1 cellular context compared by ENCODE assay signal in genomic region chr6:42166444-42167141, GRCh38.
TF ChIP-seq lines count a peak whose summit lies in the region.

No MANE protein-coding gene starts in this region.

TF ChIP-seq in GM12878, 131 proteins besides CTCF, POLR2A, EP300 and RAD21:
- peak; percentile 21; the same call in 1 of the 2 replicates for TF ChIP-seq RUNX3 (IDR thresholded peaks at IDR 0.05; ENCODE audit: low read length)
- no peak for TF ChIP-seq SIX5 (IDR thresholded peaks at IDR 0.05; ENCODE audit: low read depth, low read length, severe bottlenecking)
- TF ChIP-seq EED (IDR thresholded peaks at IDR 0.05; ENCODE audit: low read depth): no peak
- peak; percentile 73; the same call in 1 of the 2 replicates for TF ChIP-seq SMC3 (IDR thresholded peaks at IDR 0.05; ENCODE audit: borderline replicate concordance, low read length)
- no peak for TF ChIP-seq NBN (IDR thresholded peaks at IDR 0.05)
- no peak for TF ChIP-seq YBX1 (IDR thresholded peaks at IDR 0.05)
- peak; percentile 78; the same call in 1 of the 2 replicates for TF ChIP-seq YY1 (IDR thresholded peaks at IDR 0.05; ENCODE audit: low read depth, low read length)
- no peak for TF ChIP-seq CHD4 (IDR thresholded peaks at IDR 0.05)
- TF ChIP-seq CBX3 (IDR thresholded peaks at IDR 0.05; ENCODE audit: borderline replicate concordance, low read depth): no peak
- no peak for TF ChIP-seq JUND (IDR thresholded peaks at IDR 0.05; ENCODE audit: low read depth, low read length)
- TF ChIP-seq WRNIP1 (IDR thresholded peaks at IDR 0.05; ENCODE audit: borderline replicate concordance, low read depth, low read length): 0 out of 2 replicates have a peak, but pooled peaks have one; percentile 75
- TF ChIP-seq POU2F2 (IDR thresholded peaks at IDR 0.05; ENCODE audit: borderline replicate concordance, low read depth, low read length): no peak
- no peak for TF ChIP-seq ZNF217 (IDR thresholded peaks at IDR 0.05)
- TF ChIP-seq SMARCA5 (IDR thresholded peaks at IDR 0.05): no peak
- no peak for TF ChIP-seq CHD1 (IDR thresholded peaks at IDR 0.05; ENCODE audit: low read depth, low read length)
- TF ChIP-seq ZNF384 (IDR thresholded peaks at IDR 0.05; ENCODE audit: borderline replicate concordance, low read depth, low read length): no peak
- TF ChIP-seq JUNB (IDR thresholded peaks at IDR 0.05): no peak
- no peak for TF ChIP-seq E2F8 (IDR thresholded peaks at IDR 0.05; ENCODE audit: low read depth, partially characterized antibody)
- TF ChIP-seq CEBPZ (IDR thresholded peaks at IDR 0.05; ENCODE audit: low read depth, low read length): no peak
- TF ChIP-seq HSF1 (IDR thresholded peaks at IDR 0.05; ENCODE audit: low read depth, low read length): no peak
- TF ChIP-seq MYB (IDR thresholded peaks at IDR 0.05; ENCODE audit: borderline replicate concordance, low read depth, low read length): no peak
- TF ChIP-seq SP1 (IDR thresholded peaks at IDR 0.05; ENCODE audit: low read depth, low read length): no peak
- TF ChIP-seq NFIC (IDR thresholded peaks at IDR 0.05; ENCODE audit: low read depth, low read length): no peak
- TF ChIP-seq NR2F1 (conservative IDR thresholded peaks at IDR 0.05): no peak
